In genomic region chr6:163031931-163032330, GRCh38 we compare ENCODE assay signal across 6 cellular contexts.
"Had no signal": no experiment of that assay in that cellular context is flagged by ENCODE, and none has a peak within 500 bp of the region (broad histone marks: within the 10 kb centered on the region; RNA-seq: fewer than 3 reads in every experiment).

No MANE protein-coding gene starts in this region.

- H3K4me3 ChIP-seq: GM23338 had no signal

- H3K4me2 ChIP-seq: GM23338 had no signal

- H3K27ac ChIP-seq: HL-60 had no signal

- DNase-seq: H9, HCEC 1CT, HFFc6, KBM-7 had no signal
